Comparison of ENCODE assay signal across 25 cellular contexts in genomic region chr17:29650407-29650806, GRCh38. TPM values are rescaled to one million over a fixed set of nuclear protein-coding genes. Genes with fewer than 3 reads are reported as not detected.
DNase-seq lines count a peak whose midpoint lies in the region; ATAC-seq and TF ChIP-seq lines count a peak whose summit lies in the region.
"Had no signal": no experiment of that assay in that cellular context is flagged by ENCODE, and none has a peak within 500 bp of the region (broad histone marks: within the 10 kb centered on the region; RNA-seq: fewer than 3 reads in every experiment).

No MANE protein-coding gene starts in this region.

- H3K27ac ChIP-seq in lower lobe of right lung, result peak overlapping the region; percentile 27
- H3K27ac ChIP-seq in thyroid gland, result peak overlapping the region; percentile 16 to 58 (median 48)
- H3K27ac ChIP-seq: C4-2B, Peyer's patch, SK-N-MC had no signal

- H3K4me1 Mint-ChIP-seq in activated naive CD4-positive, alpha-beta T cell treated with anti-CD3 and anti-CD28 coated beads, Interleukin-2, amount 50 U/mL, for 24 hours, result peaks cover 8% of the 10 kb centered on the region
- H3K4me1 Mint-ChIP-seq: WTC11 had no signal

- WGBS in thyroid gland, 2 donors, result 39 to 48% methylated on average over 5 of the region's 5 CpGs

- intact Hi-C loops in lower lobe of right lung (cut with DNase I) (no loop called here), thyroid gland (cut with DNase I) (no loop called here)

- peaks cover 7% of the 10 kb centered on the region for H3K36me3 Mint-ChIP-seq in activated naive CD4-positive, alpha-beta T cell treated with anti-CD3 and anti-CD28 coated beads, Interleukin-2, amount 50 U/mL, for 24 hours
- H3K36me3 Mint-ChIP-seq: WTC11 had no signal

- H3K9me3 Mint-ChIP-seq in activated naive CD4-positive, alpha-beta T cell treated with anti-CD3 and anti-CD28 coated beads, Interleukin-2, amount 50 U/mL, for 24 hours, result no peaks in the 10 kb centered on the region
- H3K9me3 Mint-ChIP-seq: activated T-helper 1 cell treated with anti-CD3 and anti-CD28 coated beads, Interleukin-12 subunit alpha, Interleukin-12 subunit beta, Interleukin-2, Interleukin-4 antibody, amounts not matched to agents 30 ng/mL and 10 ng/mL and 1 ng/mL, durations not matched to agents 14 hours and 24 hours and 36 hours; WTC11 had no signal

- no peak for TF ChIP-seq CTCF in lower lobe of right lung (IDR thresholded peaks at IDR 0.05)
- TF ChIP-seq CTCF in thyroid gland (IDR thresholded peaks at IDR 0.05), result no peak

- H3K27me3 Mint-ChIP-seq in activated naive CD4-positive, alpha-beta T cell treated with anti-CD3 and anti-CD28 coated beads, Interleukin-2, amount 50 U/mL, for 24 hours, result no peaks in the 10 kb centered on the region

- H3K4me1 ChIP-seq in lower lobe of right lung (peaks cover 15% of the 10 kb centered on the region), thyroid gland (peaks cover 18 to 40% of the 10 kb centered on the region in 2 donors)
- H3K4me1 ChIP-seq: Peyer's patch had no signal

- H3K4me3 ChIP-seq in lower lobe of right lung (no peak overlapping the region), thyroid gland (replicated peaks in 1 of 3) (no peak overlapping the region)
- H3K4me3 ChIP-seq: heart left ventricle, mucosa of descending colon, Peyer's patch, SK-N-MC had no signal

- H3K36me3 ChIP-seq in lower lobe of right lung (peaks cover 67% of the 10 kb centered on the region), thyroid gland (no peaks in the 10 kb centered on the region)

- peak; percentile 35 to 44 for ATAC-seq in lower lobe of right lung
- no peak for ATAC-seq in HG03432 (IDR thresholded peaks at IDR 0.05; ENCODE audit: unreplicated experiment)
- ATAC-seq in HG03342 (IDR thresholded peaks at IDR 0.05; ENCODE audit: unreplicated experiment), result no peak
- ATAC-seq: activated CD8-positive, alpha-beta T cell treated with anti-CD3 and anti-CD28 coated beads, Interleukin-2, amount 10 ng/mL, durations not matched to agents 7 days and 5 days; heart left ventricle; left ventricle myocardium superior; mucosa of descending colon; WTC11 had no signal

- no peak overlapping the region for H3K4me3 Mint-ChIP-seq in activated naive CD4-positive, alpha-beta T cell treated with anti-CD3 and anti-CD28 coated beads, Interleukin-2, amount 50 U/mL, for 24 hours
- H3K4me3 Mint-ChIP-seq: activated CD8-positive, alpha-beta T cell treated with anti-CD3 and anti-CD28 coated beads, Interleukin-2, amount 10 ng/mL, durations not matched to agents 7 days and 5 days; activated T-helper 1 cell treated with anti-CD3 and anti-CD28 coated beads, Interleukin-12 subunit alpha, Interleukin-12 subunit beta, Interleukin-2, Interleukin-4 antibody, amounts not matched to agents 30 ng/mL and 10 ng/mL and 1 ng/mL, durations not matched to agents 14 hours and 24 hours and 36 hours; WTC11 had no signal

- H3K9me3 ChIP-seq in lower lobe of right lung, result no peaks in the 10 kb centered on the region
- H3K9me3 ChIP-seq in thyroid gland, result no peaks in the 10 kb centered on the region
- H3K9me3 ChIP-seq: heart left ventricle, mucosa of descending colon, Peyer's patch had no signal

- H3K27me3 ChIP-seq in lower lobe of right lung (ENCODE audit: low read depth) (no peaks in the 10 kb centered on the region), thyroid gland (no peaks in the 10 kb centered on the region)
- H3K27me3 ChIP-seq: heart left ventricle, Peyer's patch had no signal

- no peak for DNase-seq in activated naive CD4-positive, alpha-beta T cell treated with anti-CD3 and anti-CD28 coated beads, Interleukin-2, amount 50 U/mL, for 16 hours
- DNase-seq in OCI-M1 (lab: John Stamatoyannopoulos, UW) (peak; percentile 70), lower lobe of right lung (no peak), thyroid gland (peak; percentile 67 to 75), NCI-H2171 treated with DMSO at 0.1 percent for 48 hours (lab: John Stamatoyannopoulos, UW) (no peak)
- DNase-seq: ACHN; activated CD8-positive, alpha-beta T cell treated with anti-CD3 and anti-CD28 coated beads, Interleukin-2, amount 10 ng/mL, durations not matched to agents 7 days and 5 days; DMS 273 treated with DMSO at 0.1 percent for 48 hours; heart left ventricle; left ventricle myocardium superior; mucosa of descending colon; NCI-H1048; NCI-H1930; NCI-H345; occipital lobe; Peyer's patch; retina; substantia nigra had no signal

- peak overlapping the region; percentile 79 for H3K27ac Mint-ChIP-seq in activated naive CD4-positive, alpha-beta T cell treated with anti-CD3 and anti-CD28 coated beads, Interleukin-2, amount 50 U/mL, for 24 hours
- H3K27ac Mint-ChIP-seq: activated CD8-positive, alpha-beta T cell treated with anti-CD3 and anti-CD28 coated beads, Interleukin-2, amount 10 ng/mL, durations not matched to agents 7 days and 5 days; activated T-helper 1 cell treated with anti-CD3 and anti-CD28 coated beads, Interleukin-12 subunit alpha, Interleukin-12 subunit beta, Interleukin-2, Interleukin-4 antibody, amounts not matched to agents 30 ng/mL and 10 ng/mL and 1 ng/mL, durations not matched to agents 14 hours and 24 hours and 36 hours; WTC11 had no signal

- TF ChIP-seq POLR2A in thyroid gland (IDR thresholded peaks at IDR 0.05), result no peak

RNA-seq across cellular contexts. Expression of gene CORO6, which starts 27.7 kb away (rescaled TPM):
- 6.6 TPM for total RNA-seq in lower lobe of right lung
- 100 to 1,000 TPM in 2 of 4 donors, 10 to 100 TPM in 2; 65.3 to 161 (median 99.2) TPM for total RNA-seq in thyroid gland

RNA-seq across cellular contexts. Expression of gene ANKRD13B, which starts 57.5 kb away (rescaled TPM):
- total RNA-seq in lower lobe of right lung (6.6 TPM), thyroid gland (1 to 10 TPM; 1.6 to 5.8 (median 3.1) TPM)

Comparison
In these comparisons a context has a peak if more than half of its experiments do, and no peak if none do; other contexts are left out.
1. DNase-seq: peak in OCI-M1 (single experiment) and thyroid gland (2 of 2); none in activated naive CD4-positive, alpha-beta T cell treated with anti-CD3 and anti-CD28 coated beads, Interleukin-2, amount 50 U/mL, for 16 hours (single experiment), lower lobe of right lung (single experiment) and NCI-H2171 treated with DMSO at 0.1 percent for 48 hours (single experiment).
2. ATAC-seq: peak in lower lobe of right lung (2 of 2); none in HG03432 (single experiment) and HG03342 (single experiment).